Comparison of ENCODE assay signal across 8 cellular contexts in the genomic region with DNA sequence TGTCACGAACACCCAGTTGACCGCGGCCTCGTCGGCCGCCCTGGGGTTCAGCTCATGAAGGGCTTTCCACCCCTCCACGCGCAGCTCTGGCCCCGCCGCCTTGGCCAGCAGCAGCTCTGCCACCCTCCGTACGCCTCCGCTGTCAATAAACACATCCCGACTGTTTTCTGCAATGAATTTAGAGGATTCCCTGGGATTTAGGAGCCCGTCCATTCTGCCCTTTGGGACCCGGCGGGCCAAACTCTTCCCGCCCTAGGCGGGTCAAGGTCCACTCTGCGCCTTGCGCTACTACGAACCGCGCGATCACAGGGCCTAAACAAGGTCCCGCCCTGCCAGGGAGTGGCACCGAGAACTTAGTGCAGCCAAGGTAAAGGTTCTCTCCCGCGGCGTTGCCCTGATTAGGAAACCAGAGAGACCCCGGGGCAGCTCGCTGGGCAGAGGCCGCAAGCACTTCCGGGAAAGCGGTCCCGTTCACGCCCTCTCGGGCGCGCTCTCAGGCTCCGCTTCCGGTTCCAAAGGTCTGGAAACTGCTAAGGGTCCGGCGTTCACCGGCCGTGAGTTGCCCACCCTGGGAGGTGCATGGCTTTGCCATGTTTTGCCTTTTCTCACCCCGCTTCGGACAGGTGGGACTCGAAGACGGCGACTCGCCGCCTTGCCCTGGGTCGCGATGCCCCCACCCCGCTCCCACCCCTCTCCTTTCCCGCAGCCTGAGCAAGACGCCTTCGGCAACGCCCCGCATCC. TPM values are rescaled to one million over a fixed set of nuclear protein-coding genes. Genes with fewer than 3 reads are reported as not detected.
DNase-seq lines count a peak whose midpoint lies in the region; ATAC-seq, FAIRE-seq and TF ChIP-seq lines count a peak whose summit lies in the region.

No MANE protein-coding gene starts in this region.

- TF ChIP-seq CTCF in 22Rv1 (IDR thresholded peaks at IDR 0.05) = no peak

- peak; percentile 56 for DNase-seq in GM18507 (ENCODE audit: extremely low spot score, insufficient read length, low read depth)
- peak; percentile 54 for DNase-seq in NCI-H2196 treated with DMSO at 0.1 percent for 48 hours (lab: John Stamatoyannopoulos, UW; ENCODE audit: unreplicated experiment)
- DNase-seq in activated CD8-positive, alpha-beta memory T cell treated with anti-CD3 and anti-CD28 coated beads for 48 hours (ENCODE audit: low read depth in 2 of 3, low spot score in 2 of 3) = peak; percentile 29 to 51 (median 48)
- no peak for DNase-seq in epithelial cell of prostate (ENCODE audit: low read depth, low spot score)
- peak; percentile 71 for DNase-seq in mucosa of gallbladder (ENCODE audit: low spot score)
- DNase-seq in stimulated activated naive CD4-positive, alpha-beta T cell (lab: John Stamatoyannopoulos, UW) = peak in 5 of 6 experiments; percentile 21 to 60 (median 40)

- peak overlapping the region; percentile 95 for H3K27ac ChIP-seq in 22Rv1
- peak overlapping the region; percentile 73 for H3K27ac ChIP-seq in epithelial cell of prostate

- peak; percentile 75 for ATAC-seq in HG02943 (IDR thresholded peaks at IDR 0.05; ENCODE audit: low read depth, unreplicated experiment)

- FAIRE-seq in GM18507 (lab: Jason Lieb, UNC) = peak; percentile 75

RNA-seq across cellular contexts. Expression of a gene that starts 23.6 kb away (rescaled TPM):
- total RNA-seq in mucosa of gallbladder = 381 TPM

RNA-seq across cellular contexts. Expression of a gene that starts 24.1 kb away (rescaled TPM):
- 7.5 TPM for total RNA-seq in mucosa of gallbladder

RNA-seq across cellular contexts. Expression of a gene that starts 35.2 kb away (rescaled TPM):
- 7.9 TPM for total RNA-seq in mucosa of gallbladder
